ENCODE assay signal across 1 cellular context in the genomic region with DNA sequence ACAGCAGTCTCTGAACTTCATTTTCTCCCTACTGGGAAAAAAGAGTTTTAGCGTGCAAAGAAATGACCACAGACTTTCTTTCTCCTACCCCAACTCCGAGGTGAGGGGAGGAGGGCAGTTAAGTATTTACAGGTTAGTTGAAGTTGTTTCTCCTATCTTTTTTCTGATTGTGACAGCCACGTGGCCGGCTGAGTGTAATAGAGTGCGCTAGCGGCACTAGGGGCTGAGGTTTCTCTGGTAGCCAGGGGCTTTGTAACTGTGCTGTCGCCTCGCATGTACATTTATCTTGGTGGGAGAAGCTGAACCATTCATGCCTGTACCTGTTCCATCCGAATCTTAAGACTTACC.
TF ChIP-seq lines count a peak whose summit lies in the region.

No MANE protein-coding gene starts in this region.

TF ChIP-seq in HepG2, 621 proteins besides CTCF, POLR2A, EP300 and RAD21 (continued from another document and continues in another):
- no peak for TF ChIP-seq ZNF646 (CRISPR knock-in tag; IDR thresholded peaks at IDR 0.05)
- no peak for TF ChIP-seq NFYC (CRISPR knock-in tag; IDR thresholded peaks at IDR 0.05)
- TF ChIP-seq ATF4 (CRISPR knock-in tag; IDR thresholded peaks at IDR 0.05) = peak in 1 of 2 experiments; percentile 36; a peak in 1 of 4 replicates
- TF ChIP-seq HOXD1 (CRISPR knock-in tag; IDR thresholded peaks at IDR 0.05) = no peak
- 0 out of 2 replicates have a peak, but pooled peaks have one; percentile 36 for TF ChIP-seq MTF1 (CRISPR knock-in tag; IDR thresholded peaks at IDR 0.05)
- TF ChIP-seq U2AF2 (IDR thresholded peaks at IDR 0.05; ENCODE audit: low read depth, low read length) = no peak
- peak in 1 of 2 experiments; percentile 12; a peak in 1 of 4 replicates for TF ChIP-seq HMGXB4 (CRISPR knock-in tag; IDR thresholded peaks at IDR 0.05; ENCODE audit: borderline replicate concordance in 1 of 2, low read depth in 1 of 2)
- TF ChIP-seq ZFP41 (CRISPR knock-in tag; IDR thresholded peaks at IDR 0.05; ENCODE audit: borderline replicate concordance) = no peak
- TF ChIP-seq PCBP2 (optimal IDR thresholded peaks at IDR 0.05; ENCODE audit: low read depth, low read length, poor library complexity, severe bottlenecking) = no peak
- TF ChIP-seq ZBTB46 (CRISPR knock-in tag; IDR thresholded peaks at IDR 0.05; ENCODE audit: borderline replicate concordance) = no peak
- TF ChIP-seq ZNF746 (CRISPR knock-in tag; IDR thresholded peaks at IDR 0.05) = no peak
- TF ChIP-seq DRAP1 (CRISPR knock-in tag; IDR thresholded peaks at IDR 0.05) = no peak
- no peak for TF ChIP-seq ADNP (CRISPR knock-in tag; IDR thresholded peaks at IDR 0.05)
- TF ChIP-seq, protein P1, sequence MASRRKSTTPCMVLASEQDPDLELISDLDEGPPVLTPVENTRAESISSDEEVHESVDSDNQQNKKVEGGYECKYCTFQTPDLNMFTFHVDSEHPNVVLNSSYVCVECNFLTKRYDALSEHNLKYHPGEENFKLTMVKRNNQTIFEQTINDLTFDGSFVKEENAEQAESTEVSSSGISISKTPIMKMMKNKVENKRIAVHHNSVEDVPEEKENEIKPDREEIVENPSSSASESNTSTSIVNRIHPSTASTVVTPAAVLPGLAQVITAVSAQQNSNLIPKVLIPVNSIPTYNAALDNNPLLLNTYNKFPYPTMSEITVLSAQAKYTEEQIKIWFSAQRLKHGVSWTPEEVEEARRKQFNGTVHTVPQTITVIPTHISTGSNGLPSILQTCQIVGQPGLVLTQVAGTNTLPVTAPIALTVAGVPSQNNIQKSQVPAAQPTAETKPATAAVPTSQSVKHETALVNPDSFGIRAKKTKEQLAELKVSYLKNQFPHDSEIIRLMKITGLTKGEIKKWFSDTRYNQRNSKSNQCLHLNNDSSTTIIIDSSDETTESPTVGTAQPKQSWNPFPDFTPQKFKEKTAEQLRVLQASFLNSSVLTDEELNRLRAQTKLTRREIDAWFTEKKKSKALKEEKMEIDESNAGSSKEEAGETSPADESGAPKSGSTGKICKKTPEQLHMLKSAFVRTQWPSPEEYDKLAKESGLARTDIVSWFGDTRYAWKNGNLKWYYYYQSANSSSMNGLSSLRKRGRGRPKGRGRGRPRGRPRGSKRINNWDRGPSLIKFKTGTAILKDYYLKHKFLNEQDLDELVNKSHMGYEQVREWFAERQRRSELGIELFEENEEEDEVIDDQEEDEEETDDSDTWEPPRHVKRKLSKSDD (CRISPR knock-in tag; IDR thresholded peaks at IDR 0.05; ENCODE audit: low read depth) = no peak
- TF ChIP-seq CBX1 (IDR thresholded peaks at IDR 0.05; ENCODE audit: low read depth) = no peak
- TF ChIP-seq RARG (CRISPR knock-in tag; IDR thresholded peaks at IDR 0.05; ENCODE audit: low read depth) = no peak
- no peak for TF ChIP-seq MATR3 (CRISPR knock-in tag; IDR thresholded peaks at IDR 0.05)
- TF ChIP-seq ZSCAN12 (CRISPR knock-in tag; IDR thresholded peaks at IDR 0.05) = no peak
- TF ChIP-seq NFIB (CRISPR knock-in tag; IDR thresholded peaks at IDR 0.05; ENCODE audit: borderline replicate concordance) = no peak
- TF ChIP-seq FOXP4 (CRISPR knock-in tag; IDR thresholded peaks at IDR 0.05) = no peak
- TF ChIP-seq KDM5B (CRISPR knock-in tag; IDR thresholded peaks at IDR 0.05; ENCODE audit: borderline replicate concordance) = no peak
- TF ChIP-seq, protein P2, sequence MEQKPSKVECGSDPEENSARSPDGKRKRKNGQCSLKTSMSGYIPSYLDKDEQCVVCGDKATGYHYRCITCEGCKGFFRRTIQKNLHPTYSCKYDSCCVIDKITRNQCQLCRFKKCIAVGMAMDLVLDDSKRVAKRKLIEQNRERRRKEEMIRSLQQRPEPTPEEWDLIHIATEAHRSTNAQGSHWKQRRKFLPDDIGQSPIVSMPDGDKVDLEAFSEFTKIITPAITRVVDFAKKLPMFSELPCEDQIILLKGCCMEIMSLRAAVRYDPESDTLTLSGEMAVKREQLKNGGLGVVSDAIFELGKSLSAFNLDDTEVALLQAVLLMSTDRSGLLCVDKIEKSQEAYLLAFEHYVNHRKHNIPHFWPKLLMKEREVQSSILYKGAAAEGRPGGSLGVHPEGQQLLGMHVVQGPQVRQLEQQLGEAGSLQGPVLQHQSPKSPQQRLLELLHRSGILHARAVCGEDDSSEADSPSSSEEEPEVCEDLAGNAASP (CRISPR knock-in tag; IDR thresholded peaks at IDR 0.05; ENCODE audit: borderline replicate concordance) = no peak
- no peak for TF ChIP-seq ZNF337 (CRISPR knock-in tag; IDR thresholded peaks at IDR 0.05; ENCODE audit: borderline replicate concordance, low read depth)
- no peak for TF ChIP-seq KLF12 (CRISPR knock-in tag; IDR thresholded peaks at IDR 0.05; ENCODE audit: borderline replicate concordance)
- no peak for TF ChIP-seq ZNF460 (CRISPR knock-in tag; IDR thresholded peaks at IDR 0.05; ENCODE audit: borderline replicate concordance)
- no peak for TF ChIP-seq BCL6 (CRISPR knock-in tag; IDR thresholded peaks at IDR 0.05)
- TF ChIP-seq YEATS4 (CRISPR knock-in tag; IDR thresholded peaks at IDR 0.05; ENCODE audit: borderline replicate concordance) = peak; percentile 55
- TF ChIP-seq ZNF432 (CRISPR knock-in tag; IDR thresholded peaks at IDR 0.05; ENCODE audit: borderline replicate concordance) = no peak
- no peak for TF ChIP-seq ZNF644 (CRISPR knock-in tag; IDR thresholded peaks at IDR 0.05; ENCODE audit: low read depth)
- no peak for TF ChIP-seq CEBPZ (IDR thresholded peaks at IDR 0.05; ENCODE audit: low read length)
- TF ChIP-seq RBAK (CRISPR knock-in tag; IDR thresholded peaks at IDR 0.05) = no peak
- peak; percentile 92 for TF ChIP-seq MXD4 (CRISPR knock-in tag; IDR thresholded peaks at IDR 0.05)
